16 cellular contexts compared by ENCODE assay signal in genomic region chr21:28833609-28834008, GRCh38.
DNase-seq lines count a peak whose midpoint lies in the region; ATAC-seq and TF ChIP-seq lines count a peak whose summit lies in the region.
"Had no signal": no experiment of that assay in that cellular context is flagged by ENCODE, and none has a peak within 500 bp of the region (broad histone marks: within the 10 kb centered on the region; RNA-seq: fewer than 3 reads in every experiment).

No MANE protein-coding gene starts in this region.

- POLR2A ChIA-PET in activated CD4-positive, alpha-beta memory T cell treated with anti-CD3 and anti-CD28 coated beads, Interleukin-2, amount 10 ng/mL, durations not matched to agents 7 days and 5 days (lab: Charles Lee): interaction anchor here (0.9 to 4.0 kb wide), 2 partner anchors 51 to 159 kb away, joined by 3 to 31 read pairs; partner anchors contain the start of gene LTN1
- POLR2A ChIA-PET in activated CD4-positive, alpha-beta memory T cell treated with anti-CD3 and anti-CD28 coated beads for 36 hours (lab: Charles Lee): no interaction called here
- POLR2A ChIA-PET in CD8-positive, alpha-beta T cell (lab: Charles Lee): interaction anchor here (3.3 kb wide), 1 partner anchor 51 kb away, joined by 14 read pairs; a partner anchor contains a TSS

- H3K27me3 ChIP-seq in CD8-positive, alpha-beta T cell (ENCODE audit: insufficient read depth, low read length): no peaks in the 10 kb centered on the region
- H3K27me3 ChIP-seq: BLaER1 treated with 17β-estradiol and CSF1 and Interleukin-3, amounts not matched to agents 10 nM and 100 nM had no signal

- peaks cover 67% of the 10 kb centered on the region for H3K4me1 Mint-ChIP-seq in activated CD4-positive, alpha-beta memory T cell treated with anti-CD3 and anti-CD28 coated beads, Interleukin-2, amount 10 ng/mL, durations not matched to agents 7 days and 5 days
- peaks cover 65% of the 10 kb centered on the region for H3K4me1 Mint-ChIP-seq in activated CD4-positive, alpha-beta memory T cell treated with anti-CD3 and anti-CD28 coated beads for 36 hours (ENCODE audit: low read depth)
- H3K4me1 Mint-ChIP-seq in CD8-positive, alpha-beta T cell (ENCODE audit: low read depth): peaks cover 76% of the 10 kb centered on the region
- H3K4me1 Mint-ChIP-seq in activated T-helper 17 cell treated with anti-CD3 and anti-CD28 coated beads, Interleukin-2, amount 50 U/mL, for 72 hours: peaks cover 41% of the 10 kb centered on the region
- peaks cover 85 to 87% of the 10 kb centered on the region in 2 donors for H3K4me1 Mint-ChIP-seq in natural killer cell
- peaks cover 2% of the 10 kb centered on the region for H3K4me1 Mint-ChIP-seq in osteocyte (ENCODE audit: unreplicated experiment)

- CTCF ChIA-PET in activated CD4-positive, alpha-beta memory T cell treated with anti-CD3 and anti-CD28 coated beads, Interleukin-2, amount 10 ng/mL, durations not matched to agents 7 days and 5 days (lab: Charles Lee): interaction anchor here (2.4 kb wide), 1 partner anchor 51 kb away, joined by 9 read pairs; a partner anchor contains a TSS
- CTCF ChIA-PET in activated CD4-positive, alpha-beta memory T cell treated with anti-CD3 and anti-CD28 coated beads for 36 hours (lab: Charles Lee): no interaction called here
- CTCF ChIA-PET in CD8-positive, alpha-beta T cell (lab: Charles Lee): interaction anchor here (0.9 to 1.2 kb wide), 2 partner anchors 10 to 88 kb away, joined by 3 to 4 read pairs; no protein-coding TSS in a partner anchor

- intact Hi-C loops in activated CD4-positive, alpha-beta memory T cell treated with anti-CD3 and anti-CD28 coated beads for 36 hours (cut with micrococcal nuclease): loop anchor here (2.0 to 10.0 kb wide), 4 partner anchors 67 to 471 kb away; partner anchors contain the start of genes CCT8 and LTN1
- intact Hi-C loops in CD8-positive, alpha-beta T cell (cut with DNase I, micrococcal nuclease): no loop called here
- intact Hi-C loops in natural killer cell (cut with micrococcal nuclease): loop anchor here (2.0 to 10.0 kb wide), 3 partner anchors 41 to 1989 kb away; partner anchors contain the start of genes ADAMTS1 and CCT8

- H3K36me3 Mint-ChIP-seq in activated CD4-positive, alpha-beta memory T cell treated with anti-CD3 and anti-CD28 coated beads, Interleukin-2, amount 10 ng/mL, durations not matched to agents 7 days and 5 days (ENCODE audit: low read depth): peaks cover 43% of the 10 kb centered on the region
- H3K36me3 Mint-ChIP-seq in activated CD4-positive, alpha-beta memory T cell treated with anti-CD3 and anti-CD28 coated beads for 36 hours: no peaks in the 10 kb centered on the region
- peaks cover 2% of the 10 kb centered on the region for H3K36me3 Mint-ChIP-seq in CD8-positive, alpha-beta T cell
- H3K36me3 Mint-ChIP-seq in activated T-helper 17 cell treated with anti-CD3 and anti-CD28 coated beads, Interleukin-2, amount 50 U/mL, for 72 hours (ENCODE audit: low read depth): no peaks in the 10 kb centered on the region
- H3K36me3 Mint-ChIP-seq in natural killer cell (no peaks in the 10 kb centered on the region), osteocyte (ENCODE audit: unreplicated experiment) (no peaks in the 10 kb centered on the region)

- H3K4me3 Mint-ChIP-seq in activated CD4-positive, alpha-beta memory T cell treated with anti-CD3 and anti-CD28 coated beads, Interleukin-2, amount 10 ng/mL, durations not matched to agents 7 days and 5 days: peak overlapping the region; percentile 89
- no peak overlapping the region for H3K4me3 Mint-ChIP-seq in activated CD4-positive, alpha-beta memory T cell treated with anti-CD3 and anti-CD28 coated beads for 36 hours
- peak overlapping the region; percentile 36 for H3K4me3 Mint-ChIP-seq in CD8-positive, alpha-beta T cell
- H3K4me3 Mint-ChIP-seq in activated T-helper 17 cell treated with anti-CD3 and anti-CD28 coated beads, Interleukin-2, amount 50 U/mL, for 72 hours: peak overlapping the region; percentile 54
- H3K4me3 Mint-ChIP-seq in natural killer cell (peak overlapping the region; percentile 81), osteocyte (ENCODE audit: unreplicated experiment) (no peak overlapping the region)

- peaks cover 68% of the 10 kb centered on the region for H3K4me1 ChIP-seq in CD8-positive, alpha-beta T cell (ENCODE audit: insufficient read depth, low read length)
- H3K4me1 ChIP-seq: A549, HAP-1 had no signal

- H3K36me3 ChIP-seq in CD8-positive, alpha-beta T cell (ENCODE audit: insufficient read depth, low read length): no peaks in the 10 kb centered on the region
- H3K36me3 ChIP-seq: BLaER1 treated with 17β-estradiol and CSF1 and Interleukin-3, amounts not matched to agents 10 nM and 100 nM; HAP-1 had no signal

- no peak overlapping the region for H3K27ac ChIP-seq in CD8-positive, alpha-beta T cell (ENCODE audit: low read depth, low read length)
- H3K27ac ChIP-seq: A549; BLaER1 treated with 17β-estradiol and CSF1 and Interleukin-3, amounts not matched to agents 10 nM and 100 nM had no signal

- H3K9me3 ChIP-seq in CD8-positive, alpha-beta T cell (ENCODE audit: low read length): no peaks in the 10 kb centered on the region
- H3K9me3 ChIP-seq: A549, HAP-1 had no signal

- no peak for DNase-seq in activated CD4-positive, alpha-beta memory T cell treated with anti-CD3 and anti-CD28 coated beads, Interleukin-2, amount 10 ng/mL, durations not matched to agents 7 days and 5 days
- DNase-seq in activated CD4-positive, alpha-beta memory T cell treated with anti-CD3 and anti-CD28 coated beads for 36 hours: no peak
- no peak for DNase-seq in CD8-positive, alpha-beta T cell
- DNase-seq in natural killer cell: no peak
- no peak for DNase-seq in CD1c-positive myeloid dendritic cell (ENCODE audit: extremely low spot score)
- DNase-seq in osteocyte (ENCODE audit: extremely low spot score, unreplicated experiment): no peak
- DNase-seq in T-helper 9 cell: no peak
- DNase-seq: DMS79, NCI-H1105 treated with DMSO at 0.1 percent for 48 hours, NCI-H187, NCI-H226, NCI-H524 treated with DMSO at 0.1 percent for 48 hours had no signal

- no peak overlapping the region for H3K4me3 ChIP-seq in CD8-positive, alpha-beta T cell (ENCODE audit: low read depth, low read length)
- H3K4me3 ChIP-seq: A549; BLaER1 treated with 17β-estradiol and CSF1 and Interleukin-3, amounts not matched to agents 10 nM and 100 nM; HAP-1 had no signal

- H3K27me3 Mint-ChIP-seq in activated CD4-positive, alpha-beta memory T cell treated with anti-CD3 and anti-CD28 coated beads, Interleukin-2, amount 10 ng/mL, durations not matched to agents 7 days and 5 days: no peaks in the 10 kb centered on the region
- no peaks in the 10 kb centered on the region for H3K27me3 Mint-ChIP-seq in activated CD4-positive, alpha-beta memory T cell treated with anti-CD3 and anti-CD28 coated beads for 36 hours
- no peaks in the 10 kb centered on the region for H3K27me3 Mint-ChIP-seq in CD8-positive, alpha-beta T cell (ENCODE audit: low read depth)
- H3K27me3 Mint-ChIP-seq in activated T-helper 17 cell treated with anti-CD3 and anti-CD28 coated beads, Interleukin-2, amount 50 U/mL, for 72 hours: no peaks in the 10 kb centered on the region
- no peaks in the 10 kb centered on the region for H3K27me3 Mint-ChIP-seq in natural killer cell (ENCODE audit: low read depth in 2 of 2)
- H3K27me3 Mint-ChIP-seq in osteocyte (ENCODE audit: unreplicated experiment): peaks cover 8% of the 10 kb centered on the region

- no peak for ATAC-seq in CD8-positive, alpha-beta T cell
- no peak for ATAC-seq in activated T-helper 17 cell treated with anti-CD3 and anti-CD28 coated beads, Interleukin-2, amount 50 U/mL, for 72 hours (replicated peaks)
- no peak for ATAC-seq in natural killer cell
- ATAC-seq: A549 had no signal

- H3K9me3 Mint-ChIP-seq in activated CD4-positive, alpha-beta memory T cell treated with anti-CD3 and anti-CD28 coated beads, Interleukin-2, amount 10 ng/mL, durations not matched to agents 7 days and 5 days: no peaks in the 10 kb centered on the region
- H3K9me3 Mint-ChIP-seq in activated CD4-positive, alpha-beta memory T cell treated with anti-CD3 and anti-CD28 coated beads for 36 hours: no peaks in the 10 kb centered on the region
- H3K9me3 Mint-ChIP-seq in CD8-positive, alpha-beta T cell: no peaks in the 10 kb centered on the region
- no peaks in the 10 kb centered on the region for H3K9me3 Mint-ChIP-seq in activated T-helper 17 cell treated with anti-CD3 and anti-CD28 coated beads, Interleukin-2, amount 50 U/mL, for 72 hours
- H3K9me3 Mint-ChIP-seq in natural killer cell: no peaks in the 10 kb centered on the region
- no peaks in the 10 kb centered on the region for H3K9me3 Mint-ChIP-seq in osteocyte (ENCODE audit: unreplicated experiment)

- H3K27ac Mint-ChIP-seq in activated CD4-positive, alpha-beta memory T cell treated with anti-CD3 and anti-CD28 coated beads, Interleukin-2, amount 10 ng/mL, durations not matched to agents 7 days and 5 days: peak overlapping the region; percentile 96
- no peak overlapping the region for H3K27ac Mint-ChIP-seq in activated CD4-positive, alpha-beta memory T cell treated with anti-CD3 and anti-CD28 coated beads for 36 hours
- peak overlapping the region; percentile 27 for H3K27ac Mint-ChIP-seq in CD8-positive, alpha-beta T cell
- peak overlapping the region; percentile 77 for H3K27ac Mint-ChIP-seq in activated T-helper 17 cell treated with anti-CD3 and anti-CD28 coated beads, Interleukin-2, amount 50 U/mL, for 72 hours
- H3K27ac Mint-ChIP-seq in natural killer cell: peak overlapping the region; percentile 82 to 86
- no peak overlapping the region for H3K27ac Mint-ChIP-seq in osteocyte (ENCODE audit: unreplicated experiment)

- TF ChIP-seq CTCF in CD8-positive, alpha-beta T cell (IDR thresholded peaks at IDR 0.05): no peak
- TF ChIP-seq CTCF in natural killer cell (IDR thresholded peaks at IDR 0.05) (no peak), osteocyte (IDR thresholded peaks at IDR 0.05) (no peak)

Comparison
In these comparisons a context has a peak if more than half of its experiments do, and no peak if none do; other contexts are left out.
1. H3K27ac Mint-ChIP-seq: peak in activated CD4-positive, alpha-beta memory T cell treated with anti-CD3 and anti-CD28 coated beads, Interleukin-2, amount 10 ng/mL, durations not matched to agents 7 days and 5 days (single experiment), CD8-positive, alpha-beta T cell (single experiment), activated T-helper 17 cell treated with anti-CD3 and anti-CD28 coated beads, Interleukin-2, amount 50 U/mL, for 72 hours (single experiment) and natural killer cell (2 of 2); none in activated CD4-positive, alpha-beta memory T cell treated with anti-CD3 and anti-CD28 coated beads for 36 hours (single experiment) and osteocyte (single experiment).
2. H3K4me3 Mint-ChIP-seq: peak in activated CD4-positive, alpha-beta memory T cell treated with anti-CD3 and anti-CD28 coated beads, Interleukin-2, amount 10 ng/mL, durations not matched to agents 7 days and 5 days (single experiment), CD8-positive, alpha-beta T cell (single experiment), activated T-helper 17 cell treated with anti-CD3 and anti-CD28 coated beads, Interleukin-2, amount 50 U/mL, for 72 hours (single experiment) and natural killer cell (single experiment); none in activated CD4-positive, alpha-beta memory T cell treated with anti-CD3 and anti-CD28 coated beads for 36 hours (single experiment) and osteocyte (single experiment).
3. intact Hi-C loops: an anchor here in activated CD4-positive, alpha-beta memory T cell treated with anti-CD3 and anti-CD28 coated beads for 36 hours (2.0 to 10.0 kb wide) and natural killer cell (2.0 to 10.0 kb wide); none called in CD8-positive, alpha-beta T cell.